1 cellular context compared by ENCODE assay signal in genomic region chr2:226795281-226796011, GRCh38.
TF ChIP-seq lines count a peak whose summit lies in the region.

No MANE protein-coding gene starts in this region.

TF ChIP-seq in HepG2, 621 proteins besides CTCF, POLR2A, EP300 and RAD21 (continued from another document):
- peak; percentile 79; the same call in 1 of the 2 replicates for TF ChIP-seq ZBTB4 (CRISPR knock-in tag; IDR thresholded peaks at IDR 0.05; ENCODE audit: borderline replicate concordance)
- TF ChIP-seq AFF4 (CRISPR knock-in tag; IDR thresholded peaks at IDR 0.05) = no peak
- TF ChIP-seq ETV5 (CRISPR knock-in tag; IDR thresholded peaks at IDR 0.05; ENCODE audit: borderline replicate concordance) = no peak
- TF ChIP-seq ZBTB33 (CRISPR knock-in tag; IDR thresholded peaks at IDR 0.05) = peak; percentile 76; the same call in 1 of the 2 replicates
- 0 out of 2 replicates have a peak, but pooled peaks have one; percentile 39 for TF ChIP-seq BORCS8-MEF2B (CRISPR knock-in tag; IDR thresholded peaks at IDR 0.05)
- TF ChIP-seq RFXAP (CRISPR knock-in tag; IDR thresholded peaks at IDR 0.05; ENCODE audit: borderline replicate concordance) = no peak
- TF ChIP-seq ZNF292 (CRISPR knock-in tag; IDR thresholded peaks at IDR 0.05; ENCODE audit: borderline replicate concordance, low read depth) = peak; percentile 42; the same call in 1 of the 2 replicates
- no peak for TF ChIP-seq PPARG (CRISPR knock-in tag; conservative IDR thresholded peaks at IDR 0.05)
- peak; percentile 30; the same call in 1 of the 2 replicates for TF ChIP-seq HIVEP1 (CRISPR knock-in tag; IDR thresholded peaks at IDR 0.05)
- no peak for TF ChIP-seq PBX3 (CRISPR knock-in tag; IDR thresholded peaks at IDR 0.05; ENCODE audit: borderline replicate concordance)
- no peak for TF ChIP-seq ZFAT (CRISPR knock-in tag; conservative IDR thresholded peaks at IDR 0.05)
- TF ChIP-seq SP140L (CRISPR knock-in tag; IDR thresholded peaks at IDR 0.05; ENCODE audit: borderline replicate concordance) = no peak
- no peak for TF ChIP-seq MEIS2 (CRISPR knock-in tag; IDR thresholded peaks at IDR 0.05)
- 0 out of 2 replicates have a peak, but pooled peaks have one; percentile 7 for TF ChIP-seq PITX1 (CRISPR knock-in tag; IDR thresholded peaks at IDR 0.05)
- TF ChIP-seq FOXA1 (IDR thresholded peaks at IDR 0.05) = no peak
- no peak for TF ChIP-seq FOXA1 (CRISPR knock-in tag; IDR thresholded peaks at IDR 0.05)
- TF ChIP-seq GATAD1 (CRISPR knock-in tag; IDR thresholded peaks at IDR 0.05) = no peak
- peak; percentile 63 for TF ChIP-seq POGZ (CRISPR knock-in tag; IDR thresholded peaks at IDR 0.05)
- peak; percentile 34; the same call in 1 of the 2 replicates for TF ChIP-seq GABPB1 (CRISPR knock-in tag; IDR thresholded peaks at IDR 0.05)
- peak; percentile 73 for TF ChIP-seq PATZ1 (CRISPR knock-in tag; IDR thresholded peaks at IDR 0.05)
- TF ChIP-seq SRY (CRISPR knock-in tag; IDR thresholded peaks at IDR 0.05) = 0 out of 2 replicates have a peak, but pooled peaks have one; percentile 31
- no peak for TF ChIP-seq PBX2 (CRISPR knock-in tag; IDR thresholded peaks at IDR 0.05)
- no peak for TF ChIP-seq REXO4 (CRISPR knock-in tag; IDR thresholded peaks at IDR 0.05; ENCODE audit: borderline replicate concordance)
- TF ChIP-seq ZNF329 (CRISPR knock-in tag; IDR thresholded peaks at IDR 0.05; ENCODE audit: low read depth) = 0 out of 2 replicates have a peak, but pooled peaks have one; percentile 56
- TF ChIP-seq HIC2 (CRISPR knock-in tag; IDR thresholded peaks at IDR 0.05; ENCODE audit: low read depth) = peak; percentile 85
- no peak for TF ChIP-seq POLR2AphosphoS5 (IDR thresholded peaks at IDR 0.05; ENCODE audit: low read depth, low read length)
